In the genomic region with DNA sequence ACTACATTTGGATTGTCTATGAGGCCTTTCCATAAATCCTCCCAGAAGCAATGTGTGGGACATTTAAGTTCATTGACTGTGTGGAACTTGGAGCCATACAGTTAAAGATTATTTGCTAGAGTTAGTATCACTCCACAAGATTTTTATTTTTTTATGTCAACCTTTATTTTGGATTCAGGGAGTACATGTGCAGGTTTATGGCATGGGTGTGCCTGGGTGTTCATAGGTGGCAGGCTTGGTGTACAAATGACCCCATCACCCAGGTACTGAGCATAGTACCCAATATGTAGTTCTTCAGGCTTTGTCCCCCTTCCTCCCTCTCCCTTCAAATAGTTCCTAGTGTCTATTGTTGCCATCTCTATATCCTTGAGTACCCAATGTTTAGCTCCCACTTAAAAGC, we compare ENCODE assay signal across 3 cellular contexts.
"Had no signal": no experiment of that assay in that cellular context is flagged by ENCODE, and none has a peak within 500 bp of the region (broad histone marks: within the 10 kb centered on the region; RNA-seq: fewer than 3 reads in every experiment).

No MANE protein-coding gene starts in this region.

- DNase-seq: GDM1, GF-D8 had no signal

- ATAC-seq: GM12878 had no signal

- H3K4me3 ChIP-seq: GM12878 had no signal
